Comparison of ENCODE assay signal across 27 cellular contexts in genomic region chr20:47298624-47299023, GRCh38.
"Had no signal": no experiment of that assay in that cellular context is flagged by ENCODE, and none has a peak within 500 bp of the region (broad histone marks: within the 10 kb centered on the region; RNA-seq: fewer than 3 reads in every experiment).

No MANE protein-coding gene starts in this region.

- H3K4me3 ChIP-seq: cardiac muscle cell, Peyer's patch, SJSA1 had no signal

- DNase-seq: activated CD4-positive, alpha-beta T cell treated with anti-CD3 and anti-CD28 coated beads for 48 hours; activated CD4-positive, alpha-beta T cell treated with anti-CD3 and anti-CD28 coated beads, Interleukin-2, amount 50 U/mL, for 4 hours; activated CD4-positive, CD25-positive, alpha-beta regulatory T cell treated with anti-CD3 and anti-CD28 coated beads, Interleukin-2, amount 50 U/mL, for 72 hours; activated CD8-positive, alpha-beta memory T cell treated with anti-CD3 and anti-CD28 coated beads, Interleukin-2, amount 50 U/mL, for 48 hours; activated CD8-positive, alpha-beta T cell treated with anti-CD3 and anti-CD28 coated beads, Interleukin-2, amount 10 ng/mL, durations not matched to agents 7 days and 5 days; activated naive CD4-positive, alpha-beta T cell treated with Interleukin-2 at 50 U/mL for 16 hours; activated T-cell treated with anti-CD3 and anti-CD28 coated beads, Interleukin-2, amount 50 U/mL, for 1 hour; brain microvascular endothelial cell; MV-4-11; NCI-H1092 treated with DMSO at 0.1 percent for 48 hours; NCI-H1417 treated with DMSO at 0.1 percent for 48 hours; NCI-H1694; NCI-H2029; NCI-H345; NCI-H510A; NCI-H526 treated with DMSO at 0.1 percent for 48 hours; NK-92 treated with Interleukin-12 subunit alpha and Interleukin-12 subunit beta, amount 100 ng/mL, for 24 hours; OCI-M1; Peyer's patch; SHP77; SW 1271 had no signal

- H3K4me3 Mint-ChIP-seq: activated CD8-positive, alpha-beta T cell treated with anti-CD3 and anti-CD28 coated beads, Interleukin-2, amount 10 ng/mL, durations not matched to agents 7 days and 5 days; T-helper 1 cell treated with Interleukin-12 subunit alpha and Interleukin-12 subunit beta and Interleukin-4 antibody, amounts not matched to agents 30 μg/mL and 1 μg/mL, for 36 hours had no signal

- H3K4me1 ChIP-seq: SJSA1 had no signal

- ATAC-seq: activated CD8-positive, alpha-beta T cell treated with anti-CD3 and anti-CD28 coated beads, Interleukin-2, amount 10 ng/mL, durations not matched to agents 7 days and 5 days; activated naive CD4-positive, alpha-beta T cell treated with anti-CD3 and anti-CD28 coated beads, Interleukin-2, amount 50 U/mL, for 72 hours; SK-N-SH treated with all-trans-retinoic acid at 6 μM for 48 hours had no signal

- H3K9me3 Mint-ChIP-seq: activated naive CD4-positive, alpha-beta T cell treated with anti-CD3 and anti-CD28 coated beads, Interleukin-2, amount 50 U/mL, for 72 hours; T-helper 1 cell treated with Interleukin-12 subunit alpha and Interleukin-12 subunit beta and Interleukin-4 antibody, amounts not matched to agents 30 μg/mL and 1 μg/mL, for 36 hours had no signal

- H3K27ac Mint-ChIP-seq: activated CD8-positive, alpha-beta T cell treated with anti-CD3 and anti-CD28 coated beads, Interleukin-2, amount 10 ng/mL, durations not matched to agents 7 days and 5 days; T-helper 1 cell treated with Interleukin-12 subunit alpha and Interleukin-12 subunit beta and Interleukin-4 antibody, amounts not matched to agents 30 μg/mL and 1 μg/mL, for 36 hours had no signal

- H3K27ac ChIP-seq: brain microvascular endothelial cell, cardiac muscle cell, KMS-11, Peyer's patch, SJSA1 had no signal

- H3K4me2 ChIP-seq: KMS-11 had no signal

- H3K9me3 ChIP-seq: Peyer's patch, SJSA1 had no signal
